In genomic region chr3:129597792-129598381, GRCh38 we compare ENCODE assay signal across 10 cellular contexts. TPM values are rescaled to one million over a fixed set of nuclear protein-coding genes. Genes with fewer than 3 reads are reported as not detected.
DNase-seq lines count a peak whose midpoint lies in the region; ATAC-seq, FAIRE-seq and TF ChIP-seq lines count a peak whose summit lies in the region.
"Had no signal": no experiment of that assay in that cellular context is flagged by ENCODE, and none has a peak within 500 bp of the region (broad histone marks: within the 10 kb centered on the region; RNA-seq: fewer than 3 reads in every experiment).

No MANE protein-coding gene starts in this region.

- peaks cover 79 to 100% (median 91%) of the 10 kb centered on the region in 4 donors for H3K4me1 ChIP-seq in stomach
- peaks cover 1% of the 10 kb centered on the region; the same call in 1 of the 2 replicates for H3K4me1 ChIP-seq in PC-3 (ENCODE audit: insufficient read depth, low read length)

- ATAC-seq in GM21515 (IDR thresholded peaks at IDR 0.05; ENCODE audit: unreplicated experiment) (no peak), PC-3 (no peak)

- peak overlapping the region; percentile 62 to 88 (median 81) for H3K27ac ChIP-seq in stomach
- H3K27ac ChIP-seq in PC-3 (ENCODE audit: low read length), result no peak overlapping the region
- H3K27ac ChIP-seq: WERI-Rb-1 had no signal

- CTCF ChIA-PET in PC-3 (lab: Charles Lee), result no interaction called here

- no peaks in the 10 kb centered on the region for H3K27me3 ChIP-seq in stomach
- no peaks in the 10 kb centered on the region for H3K27me3 ChIP-seq in PC-3 (ENCODE audit: low read length)

- no peaks in the 10 kb centered on the region for H3K9me3 ChIP-seq in stomach
- H3K9me3 ChIP-seq in PC-3 (ENCODE audit: low read length), result no peaks in the 10 kb centered on the region

- no peak overlapping the region for H2AFZ ChIP-seq in PC-3 (ENCODE audit: low read length)

- no peak overlapping the region for H3K4me2 ChIP-seq in PC-3 (ENCODE audit: low read length)

- TF ChIP-seq CTCF in stomach (IDR thresholded peaks at IDR 0.05) (no peak), PC-3 (conservative IDR thresholded peaks at IDR 0.05; ENCODE audit: low read depth, low read length) (no peak)

- DNase-seq in H54 (ENCODE audit: insufficient read length, low spot score), result peak; percentile 60
- DNase-seq in anterior cingulate cortex (lab: John Stamatoyannopoulos, UW), result peak in 31 of 58 donors; percentile 9 to 65 (median 35)
- peak; percentile 37 for DNase-seq in iris pigment epithelial cell (ENCODE audit: low read depth)
- no peak for DNase-seq in stomach
- DNase-seq in NCI-H345 (lab: John Stamatoyannopoulos, UW), result no peak
- DNase-seq in PC-3, result no peak
- no peak for DNase-seq in ecto neural progenitor cell (ENCODE audit: low spot score)
- DNase-seq: stimulated activated CD4-positive, alpha-beta T cell treated with anti-CD3 and anti-CD28 coated beads, Interleukin-15, amount 100 ng/mL, for 24 hours; WERI-Rb-1 had no signal

- no peak for FAIRE-seq in H54 (lab: Jason Lieb, UNC)

- intact Hi-C loops in stomach (cut with DNase I; ENCODE audit: low total_unique reads) (no loop called here), PC-3 (cut with micrococcal nuclease) (no loop called here)

- TF ChIP-seq EP300 in stomach (IDR thresholded peaks at IDR 0.05), result no peak

- H3F3A ChIP-seq in PC-3 (ENCODE audit: low read length, unreplicated experiment), result no peaks in the 10 kb centered on the region

- TF ChIP-seq POLR2A in H54 (IDR thresholded peaks at IDR 0.05; ENCODE audit: low read depth, low read length) (no peak), stomach (IDR thresholded peaks at IDR 0.05) (no peak)

- BruUV-seq in PC-3 (replicated peaks; lab: Mats Ljungman, UMichigan), result no TSS peak

- POLR2A ChIA-PET in PC-3 (lab: Charles Lee; ENCODE audit: unreplicated experiment), result no interaction called here

- H4K20me1 ChIP-seq in PC-3 (ENCODE audit: low read length), result no peaks in the 10 kb centered on the region

- peaks cover 0 to 3% (median 0%) of the 10 kb centered on the region in 4 donors for H3K36me3 ChIP-seq in stomach
- no peaks in the 10 kb centered on the region for H3K36me3 ChIP-seq in PC-3 (ENCODE audit: low read depth, low read length)
- H3K36me3 ChIP-seq: WERI-Rb-1 had no signal

- H3K4me3 ChIP-seq in stomach (peak overlapping the region in 1 of 4 donors; percentile 5), PC-3 (ENCODE audit: low read length) (no peak overlapping the region)

- H3K9me2 ChIP-seq in PC-3 (replicated peaks; ENCODE audit: low read length), result no peaks in the 10 kb centered on the region

- WGBS in stomach, 5 donors, result 46 to 59% (median 56%) methylated on average over 9 to 12 of the region's 12 CpGs

- H3K9ac ChIP-seq in PC-3 (ENCODE audit: low read length), result no peak overlapping the region

- H3K79me2 ChIP-seq in PC-3 (ENCODE audit: low read length), result no peaks in the 10 kb centered on the region

RNA-seq across cellular contexts. Expression of gene PLXND1, which starts 8.6 kb away (rescaled TPM):
- total RNA-seq in stomach (100 to 1,000 TPM in 2 of 5 donors, 10 to 100 TPM in 3; 53.1 to 251 (median 65.2) TPM), PC-3 (2014; rRNA removed) (19.2 and 21.8 TPM in 2 replicates)
- 10 to 100 TPM; 22.6 to 44.7 (median 32.0) TPM for polyA plus RNA-seq in stomach

RNA-seq across cellular contexts. Expression of gene H1-8, which starts 54.9 kb away (rescaled TPM):
- total RNA-seq in stomach (not detected), PC-3 (2014; rRNA removed) (not detected in 2 replicates)
- not detected for polyA plus RNA-seq in stomach

Comparison
In these comparisons a context has a peak if more than half of its experiments do, and no peak if none do; other contexts are left out.
1. DNase-seq: peak in H54 (single experiment), anterior cingulate cortex (31 of 58) and iris pigment epithelial cell (single experiment); none in stomach (single experiment), NCI-H345 (single experiment), PC-3 (single experiment) and ecto neural progenitor cell (single experiment).